In genomic region chr16:1911467-1912214, GRCh38 we compare ENCODE assay signal across 32 cellular contexts. TPM values are rescaled to one million over a fixed set of nuclear protein-coding genes. Genes with fewer than 3 reads are reported as not detected.
"Had no signal": no experiment of that assay in that cellular context is flagged by ENCODE, and none has a peak within 500 bp of the region (broad histone marks: within the 10 kb centered on the region; RNA-seq: fewer than 3 reads in every experiment).

No MANE protein-coding gene starts in this region.

- H3K4me3 Mint-ChIP-seq: immature natural killer cell; memory B cell; mesothelial cell of epicardium; natural killer cell; neural crest cell; stimulated activated naive B cell treated with anti-CD40 and anti-IgM and Interleukin-4, amounts not matched to agents 10 μg/mL and 1 μg/mL and 100 μg/mL, for 72 hours had no signal

- ATAC-seq: esophagus mucosa; gastrocnemius medialis; heart right ventricle; left cardiac atrium; lower lobe of right lung; natural killer cell; psoas muscle; sciatic nerve; stimulated activated naive B cell treated with anti-CD40 and anti-IgM and Interleukin-4, amounts not matched to agents 10 μg/mL and 1 μg/mL and 100 μg/mL, for 72 hours had no signal

- FAIRE-seq: endometrium, keratinocyte had no signal

- H3K9me3 ChIP-seq: gastrocnemius medialis, heart right ventricle, left ventricle myocardium inferior, lower lobe of right lung, psoas muscle, spleen, stomach had no signal

- H3K9me3 Mint-ChIP-seq: immature natural killer cell; memory B cell; mesothelial cell of epicardium; natural killer cell; neural crest cell; stimulated activated naive B cell treated with anti-CD40 and anti-IgM and Interleukin-4, amounts not matched to agents 10 μg/mL and 1 μg/mL and 100 μg/mL, for 72 hours had no signal

- H3K27ac ChIP-seq: gastrocnemius medialis, heart right ventricle, left ventricle myocardium inferior, lower lobe of right lung, psoas muscle, spleen, stomach had no signal

- H3K36me3 ChIP-seq: gastrocnemius medialis, heart right ventricle, left ventricle myocardium inferior, lower lobe of right lung, spleen, stomach had no signal

- H3K4me3 ChIP-seq: gastrocnemius medialis, heart right ventricle, left ventricle myocardium inferior, lower lobe of right lung, psoas muscle, spleen, stomach had no signal

- H3K4me1 ChIP-seq: gastrocnemius medialis, heart right ventricle, left ventricle myocardium inferior, lower lobe of right lung, psoas muscle had no signal

- H3K36me3 Mint-ChIP-seq: immature natural killer cell; memory B cell; mesothelial cell of epicardium; natural killer cell; stimulated activated naive B cell treated with anti-CD40 and anti-IgM and Interleukin-4, amounts not matched to agents 10 μg/mL and 1 μg/mL and 100 μg/mL, for 72 hours had no signal

- H3K27ac Mint-ChIP-seq: immature natural killer cell; memory B cell; mesothelial cell of epicardium; natural killer cell; stimulated activated naive B cell treated with anti-CD40 and anti-IgM and Interleukin-4, amounts not matched to agents 10 μg/mL and 1 μg/mL and 100 μg/mL, for 72 hours had no signal

- H3K4me1 Mint-ChIP-seq: immature natural killer cell, memory B cell, natural killer cell had no signal

- DNase-seq: effector memory CD4-positive, alpha-beta T cell; gastrocnemius medialis; heart right ventricle; hypothalamus; immature natural killer cell; left cardiac atrium; left ventricle myocardium inferior; lower lobe of right lung; natural killer cell; occipital lobe; psoas muscle; retina; spleen; stimulated activated CD4-positive, alpha-beta T cell treated with anti-CD3 and anti-CD28 coated beads, Interleukin-15, amount 100 ng/mL, for 24 hours; stimulated activated CD4-positive, alpha-beta T cell treated with anti-CD3 and anti-CD28 coated beads, Interleukin-1b, Interleukin-23, amount 100 ng/mL, for 48 hours; stimulated activated CD4-positive, alpha-beta T cell treated with anti-CD3 and anti-CD28 coated beads, Interleukin-4, amount 100 ng/mL, for 24 hours; stimulated activated naive B cell treated with anti-CD40 and anti-IgM and Interleukin-4, amounts not matched to agents 10 μg/mL and 1 μg/mL and 100 μg/mL, for 72 hours; stomach; substantia nigra; trophoblast cell had no signal

RNA-seq across cellular contexts. Expression of gene HS3ST6, which starts 6.6 kb away (rescaled TPM):
- total RNA-seq: fibroblast of villous mesenchyme, gastrocnemius medialis, heart right ventricle, left cardiac atrium, left ventricle myocardium inferior, mucosa of gallbladder, myocyte, natural killer cell, neural crest cell, occipital lobe, psoas muscle, sciatic nerve, skeletal muscle tissue, stomach had no signal
- polyA plus RNA-seq: immature natural killer cell, keratinocyte, psoas muscle had no signal

RNA-seq across cellular contexts. Expression of gene MEIOB, which starts 39.7 kb away (rescaled TPM):
- total RNA-seq: esophagus mucosa, fibroblast of villous mesenchyme, gastrocnemius medialis, heart right ventricle, left ventricle myocardium inferior, lower lobe of right lung, mesothelial cell of epicardium, myocyte, natural killer cell, neural crest cell, occipital lobe, psoas muscle, sciatic nerve, spleen, stomach, urinary bladder had no signal
- polyA plus RNA-seq: heart right ventricle, immature natural killer cell, keratinocyte, psoas muscle, spleen, urinary bladder had no signal

RNA-seq across cellular contexts. Expression of gene RPL3L, which starts 42.8 kb away (rescaled TPM):
- total RNA-seq: fibroblast of villous mesenchyme, lower lobe of right lung, mesothelial cell of epicardium, mucosa of gallbladder, natural killer cell, neural crest cell, occipital lobe, sciatic nerve, spleen, stomach had no signal
- polyA plus RNA-seq: immature natural killer cell, urinary bladder had no signal
